21 cellular contexts compared by ENCODE assay signal in genomic region chr22:39617342-39617741, GRCh38. TPM values are rescaled to one million over a fixed set of nuclear protein-coding genes. Genes with fewer than 3 reads are reported as not detected.
DNase-seq lines count a peak whose midpoint lies in the region; ATAC-seq, FAIRE-seq and TF ChIP-seq lines count a peak whose summit lies in the region.
"Had no signal": no experiment of that assay in that cellular context is flagged by ENCODE, and none has a peak within 500 bp of the region (broad histone marks: within the 10 kb centered on the region; RNA-seq: fewer than 3 reads in every experiment).

No MANE protein-coding gene starts in this region.

- CTCF ChIA-PET in activated CD4-positive, alpha-beta memory T cell treated with anti-CD3 and anti-CD28 coated beads for 36 hours (lab: Charles Lee), result no interaction called here
- CTCF ChIA-PET in activated CD4-positive, alpha-beta memory T cell treated with anti-CD3 and anti-CD28 coated beads, Interleukin-2, amount 10 ng/mL, durations not matched to agents 7 days and 5 days (lab: Charles Lee), result no interaction called here
- CTCF ChIA-PET in GM12878 (lab: Yijun Ruan, JAX), result no interaction called here

- H3F3A ChIP-seq in GM23338 (replicated peaks; ENCODE audit: low read depth), result no peaks in the 10 kb centered on the region

- peaks cover 4% of the 10 kb centered on the region for H3K27me3 Mint-ChIP-seq in activated CD4-positive, alpha-beta memory T cell treated with anti-CD3 and anti-CD28 coated beads for 36 hours
- peaks cover 23% of the 10 kb centered on the region for H3K27me3 Mint-ChIP-seq in activated CD4-positive, alpha-beta memory T cell treated with anti-CD3 and anti-CD28 coated beads, Interleukin-2, amount 10 ng/mL, durations not matched to agents 7 days and 5 days
- H3K27me3 Mint-ChIP-seq in GM23338 (ENCODE audit: insufficient read depth, low read depth, poor library complexity), result peaks cover 9% of the 10 kb centered on the region

- TF ChIP-seq POLR2A in GM12878 (IDR thresholded peaks at IDR 0.05; ENCODE audit: low read depth, low read length) (no peak), esophagus squamous epithelium (IDR thresholded peaks at IDR 0.05) (no peak)

- H3K4me3 Mint-ChIP-seq in activated CD4-positive, alpha-beta memory T cell treated with anti-CD3 and anti-CD28 coated beads for 36 hours, result no peak overlapping the region
- H3K4me3 Mint-ChIP-seq in activated CD4-positive, alpha-beta memory T cell treated with anti-CD3 and anti-CD28 coated beads, Interleukin-2, amount 10 ng/mL, durations not matched to agents 7 days and 5 days, result no peak overlapping the region
- no peak overlapping the region for H3K4me3 Mint-ChIP-seq in GM23338
- H3K4me3 Mint-ChIP-seq: activated B cell treated with CpG ODN at 0.5 μM for 24 hours; T-helper 2 cell treated with Interferon-gamma antibody and Interleukin-4, amounts not matched to agents 5 μg/mL and 100 μg/mL, for 36 hours had no signal

- peaks cover 3% of the 10 kb centered on the region for H3K9me3 Mint-ChIP-seq in activated CD4-positive, alpha-beta memory T cell treated with anti-CD3 and anti-CD28 coated beads for 36 hours
- H3K9me3 Mint-ChIP-seq in activated CD4-positive, alpha-beta memory T cell treated with anti-CD3 and anti-CD28 coated beads, Interleukin-2, amount 10 ng/mL, durations not matched to agents 7 days and 5 days, result peaks cover 2% of the 10 kb centered on the region
- peaks cover 4% of the 10 kb centered on the region; the same call in 1 of the 3 replicates for H3K9me3 Mint-ChIP-seq in GM23338

- peak overlapping the region; percentile 17; the same call in 1 of the 2 replicates for H3K4me3 ChIP-seq in GM23338
- H3K4me3 ChIP-seq in GM12878, result no peak overlapping the region
- no peak overlapping the region for H3K4me3 ChIP-seq in pancreas
- no peak overlapping the region for H3K4me3 ChIP-seq in esophagus squamous epithelium
- H3K4me3 ChIP-seq: breast epithelium, K562 had no signal

- H4K20me1 ChIP-seq in GM23338 (replicated peaks; ENCODE audit: insufficient read depth), result no peaks in the 10 kb centered on the region
- no peaks in the 10 kb centered on the region for H4K20me1 ChIP-seq in GM12878 (ENCODE audit: control insufficient read depth, insufficient read depth)

- BruUV-seq in GM12878 (replicated peaks; lab: Mats Ljungman, UMichigan), result no TSS peak

- SMC1A ChIA-PET in GM12878 (lab: Charles Lee; ENCODE audit: uncharacterized antibody, unreplicated experiment), result no interaction called here

- peaks cover 22% of the 10 kb centered on the region for H3K4me1 Mint-ChIP-seq in activated CD4-positive, alpha-beta memory T cell treated with anti-CD3 and anti-CD28 coated beads for 36 hours (ENCODE audit: low read depth)
- H3K4me1 Mint-ChIP-seq in activated CD4-positive, alpha-beta memory T cell treated with anti-CD3 and anti-CD28 coated beads, Interleukin-2, amount 10 ng/mL, durations not matched to agents 7 days and 5 days, result peaks cover 17% of the 10 kb centered on the region
- H3K4me1 Mint-ChIP-seq in GM23338, result peaks cover 14% of the 10 kb centered on the region

- FAIRE-seq in GM12878 (lab: Jason Lieb, UNC) (no peak), pancreas (lab: Jason Lieb, UNC) (no peak)

- no peak for TF ChIP-seq EP300 in GM12878 (IDR thresholded peaks at IDR 0.05; ENCODE audit: borderline replicate concordance in 1 of 2, control insufficient read depth in 1 of 2, low read depth in 2 of 2, low read length in 2 of 2)

- H3K27me3 ChIP-seq in GM23338 (ENCODE audit: insufficient read depth) (no peaks in the 10 kb centered on the region), GM12878 (replicated peaks in 1 of 2; ENCODE audit: control insufficient read depth in 2 of 2, insufficient read depth in 2 of 2, low read length in 1 of 2) (peaks cover 0 to 2% of the 10 kb centered on the region in 2 experiments; a peak in 2 of 4 replicates), pancreas (no peaks in the 10 kb centered on the region), esophagus squamous epithelium (peaks cover 0 to 93% (median 2%) of the 10 kb centered on the region in 4 donors)

- no peak for TF ChIP-seq CTCF in GM23338 (conservative IDR thresholded peaks at IDR 0.05; ENCODE audit: low read depth in 2 of 2)
- no peak for TF ChIP-seq CTCF in GM12878 (IDR thresholded peaks at IDR 0.05 in 2 of 3, conservative IDR thresholded peaks at IDR 0.05 in 1 of 3; ENCODE audit: control insufficient read depth in 2 of 3, extremely low read depth in 1 of 3, insufficient read depth in 1 of 3, low read depth in 3 of 3, low read length in 3 of 3)
- no peak for TF ChIP-seq CTCF in pancreas (IDR thresholded peaks at IDR 0.05)
- TF ChIP-seq CTCF in esophagus squamous epithelium (IDR thresholded peaks at IDR 0.05), result no peak

- H3K27ac ChIP-seq in GM23338 (ENCODE audit: low read depth) (no peak overlapping the region), GM12878 (ENCODE audit: control insufficient read depth, insufficient read depth) (no peak overlapping the region), pancreas (no peak overlapping the region), esophagus squamous epithelium (no peak overlapping the region)
- H3K27ac ChIP-seq: breast epithelium, parathyroid adenoma had no signal

- in situ Hi-C loops in GM12878 (cut with MboI), result no loop called here

- H2AFZ ChIP-seq in GM23338, result peak overlapping the region; percentile 88
- no peak overlapping the region for H2AFZ ChIP-seq in GM12878 (ENCODE audit: control insufficient read depth, low read depth, low read length)
- H2AFZ ChIP-seq: parathyroid adenoma had no signal

- no peaks in the 10 kb centered on the region for H3K36me3 ChIP-seq in GM23338 (ENCODE audit: insufficient read depth)
- no peaks in the 10 kb centered on the region for H3K36me3 ChIP-seq in GM12878 (ENCODE audit: control insufficient read depth in 2 of 2, insufficient read depth in 2 of 2, low read length in 1 of 2)
- no peaks in the 10 kb centered on the region for H3K36me3 ChIP-seq in pancreas
- H3K36me3 ChIP-seq in esophagus squamous epithelium, result no peaks in the 10 kb centered on the region
- H3K36me3 ChIP-seq: breast epithelium had no signal

- intact Hi-C loops in activated CD4-positive, alpha-beta memory T cell treated with anti-CD3 and anti-CD28 coated beads for 36 hours (cut with micrococcal nuclease), result no loop called here
- intact Hi-C loops in GM12878 (cut with micrococcal nuclease; ENCODE audit: unreplicated experiment) (no loop called here), pancreas (cut with DNase I) (no loop called here), esophagus squamous epithelium (cut with DNase I) (no loop called here)

- POLR2A ChIA-PET in activated CD4-positive, alpha-beta memory T cell treated with anti-CD3 and anti-CD28 coated beads for 36 hours (lab: Charles Lee), result no interaction called here
- POLR2A ChIA-PET in activated CD4-positive, alpha-beta memory T cell treated with anti-CD3 and anti-CD28 coated beads, Interleukin-2, amount 10 ng/mL, durations not matched to agents 7 days and 5 days (lab: Charles Lee), result no interaction called here
- POLR2A ChIA-PET in GM12878 (lab: Charles Lee), result interaction anchor here (0.6 kb wide), 1 partner anchor 791 kb away, joined by 4 read pairs; no protein-coding TSS in a partner anchor

- H3K79me2 ChIP-seq in GM23338 (replicated peaks; ENCODE audit: insufficient read depth) (no peaks in the 10 kb centered on the region), GM12878 (ENCODE audit: control insufficient read depth, insufficient read depth, low read length) (no peaks in the 10 kb centered on the region)
- H3K79me2 ChIP-seq: parathyroid adenoma had no signal

- no peaks in the 10 kb centered on the region for H3K36me3 Mint-ChIP-seq in activated CD4-positive, alpha-beta memory T cell treated with anti-CD3 and anti-CD28 coated beads for 36 hours
- peaks cover 2% of the 10 kb centered on the region for H3K36me3 Mint-ChIP-seq in activated CD4-positive, alpha-beta memory T cell treated with anti-CD3 and anti-CD28 coated beads, Interleukin-2, amount 10 ng/mL, durations not matched to agents 7 days and 5 days (ENCODE audit: low read depth)
- H3K36me3 Mint-ChIP-seq in GM23338 (ENCODE audit: low read depth), result no peaks in the 10 kb centered on the region; the same call in 2 of the 3 replicates
- H3K36me3 Mint-ChIP-seq: CD4-positive, alpha-beta memory T cell had no signal

- H3K4me2 ChIP-seq in GM23338 (peak overlapping the region; percentile 48; the same call in 1 of the 2 replicates), GM12878 (ENCODE audit: control insufficient read depth, insufficient read depth) (no peak overlapping the region)

- H3K9ac ChIP-seq in GM12878 (ENCODE audit: control insufficient read depth, insufficient read depth, low read length), result no peak overlapping the region
- H3K9ac ChIP-seq: parathyroid adenoma had no signal

- DNase-seq in activated CD4-positive, alpha-beta memory T cell treated with anti-CD3 and anti-CD28 coated beads for 36 hours, result peak; percentile 56
- no peak for DNase-seq in activated CD4-positive, alpha-beta memory T cell treated with anti-CD3 and anti-CD28 coated beads, Interleukin-2, amount 10 ng/mL, durations not matched to agents 7 days and 5 days
- DNase-seq in GM23338 (ENCODE audit: low spot score) (peak; percentile 27), GM12878 (ENCODE audit: low read depth, low spot score) (no peak), pancreas (no peak), COR-L47 (lab: John Stamatoyannopoulos, UW) (no peak), esophagus squamous epithelium (lab: John Stamatoyannopoulos, UW) (no peak)
- DNase-seq in stimulated activated CD4-positive, alpha-beta T cell treated with anti-CD3 and anti-CD28 coated beads, Interleukin-2, amount 100 ng/mL, for 4 hours (ENCODE audit: low read depth), result peak; percentile 40
- DNase-seq: activated B cell treated with CpG ODN at 0.5 μM for 24 hours; CD4-positive, alpha-beta memory T cell; cortex of kidney; DMS79; islet precursor cell; NCI-H1694; NCI-H2227 treated with DMSO at 0.1 percent for 48 hours had no signal

- under 1% methylated on average over 12 of the region's 15 CpGs for WGBS in GM12878 (ENCODE audit: insufficient coverage, insufficient replicate concordance, low lambda C conversion rate, missing lambda C conversion rate)
- 13 to 21% methylated on average over 11 to 15 of the region's 15 CpGs for WGBS in pancreas, 2 donors
- 2 to 20% methylated on average over 8 to 9 of the region's 15 CpGs for WGBS in esophagus squamous epithelium, 2 donors

- H3K9me2 ChIP-seq in GM23338 (ENCODE audit: insufficient read depth), result no peaks in the 10 kb centered on the region

- H3K9me3 ChIP-seq in GM12878 (replicated peaks; ENCODE audit: control insufficient read depth, insufficient read depth, low read length) (no peaks in the 10 kb centered on the region), pancreas (no peaks in the 10 kb centered on the region), esophagus squamous epithelium (no peaks in the 10 kb centered on the region)
- H3K9me3 ChIP-seq: breast epithelium had no signal

- H3K27ac Mint-ChIP-seq in activated CD4-positive, alpha-beta memory T cell treated with anti-CD3 and anti-CD28 coated beads for 36 hours, result no peak overlapping the region
- no peak overlapping the region for H3K27ac Mint-ChIP-seq in activated CD4-positive, alpha-beta memory T cell treated with anti-CD3 and anti-CD28 coated beads, Interleukin-2, amount 10 ng/mL, durations not matched to agents 7 days and 5 days
- no peak overlapping the region for H3K27ac Mint-ChIP-seq in GM23338
- H3K27ac Mint-ChIP-seq: activated B cell treated with CpG ODN at 0.5 μM for 24 hours; T-helper 2 cell treated with Interferon-gamma antibody and Interleukin-4, amounts not matched to agents 5 μg/mL and 100 μg/mL, for 36 hours had no signal

- no peak for TF ChIP-seq RAD21 in GM12878 (IDR thresholded peaks at IDR 0.05; ENCODE audit: insufficient read depth, low read depth, low read length)

- RAD21 ChIA-PET in GM12878 (lab: Charles Lee; ENCODE audit: unreplicated experiment), result interaction anchor here (0.8 to 0.9 kb wide), 2 partner anchors 12 to 92 kb away, joined by 3 to 4 read pairs; no protein-coding TSS in a partner anchor

- H3K4me1 ChIP-seq in GM23338 (ENCODE audit: insufficient read depth) (no peaks in the 10 kb centered on the region), GM12878 (ENCODE audit: control insufficient read depth, insufficient read depth, low read length) (no peaks in the 10 kb centered on the region; the same call in 1 of the 2 replicates), pancreas (no peaks in the 10 kb centered on the region), esophagus squamous epithelium (peaks cover 0 to 3% (median 0%) of the 10 kb centered on the region in 3 donors)
- H3K4me1 ChIP-seq: breast epithelium, parathyroid adenoma had no signal

- ATAC-seq in GM23338 (peak; percentile 71), GM12878 (no peak), pancreas (no peak)
- ATAC-seq: K562 had no signal

RNA-seq across cellular contexts. Expression of gene CACNA1I, which starts 46.8 kb away (rescaled TPM):
- under 1 TPM; 0.36 to 0.57 TPM for total RNA-seq in activated CD4-positive, alpha-beta memory T cell treated with anti-CD3 and anti-CD28 coated beads for 36 hours
- 1 to 10 TPM; 8.7 to 8.8 TPM for total RNA-seq in activated CD4-positive, alpha-beta memory T cell treated with anti-CD3 and anti-CD28 coated beads, Interleukin-2, amount 10 ng/mL, durations not matched to agents 7 days and 5 days
- total RNA-seq in GM23338 (2014; rRNA removed; shearing (Covaris generic)), result 1.7 and 2.4 TPM in 2 replicates
- polyA plus RNA-seq in GM23338 (2016; fragmentation: Nextera tagmentation; extraction: Ambion mirVana) (0.42 and 0.47 TPM in 2 replicates), GM12878 (2011; rRNA removed) (0.01 TPM in 1 of 2 replicates, not detected in the other), GM12878 (2014; fragmentation: Illumina TruSeq; extraction: Trizol) (not detected in 2 replicates), GM12878 (2014; fragmentation: Nextera tagmentation; extraction: Ambion mirVana) (not detected), GM12878 (2014; rRNA removed) (not detected in 2 replicates), GM12878 (2016; fragmentation: Nextera tagmentation; extraction: Ambion mirVana) (not detected), pancreas (under 1 TPM; 0.15 to 0.21 TPM)
- total RNA-seq in GM12878 (2013; cell fraction: nucleolus; rRNA removed), result 0.07 and 0.10 TPM in 2 replicates
- total RNA-seq in GM12878 (2014; rRNA removed) (not detected in 2 replicates), GM12878 (2014; rRNA removed; fragmentation: Illumina TruSeq; extraction: Trizol) (not detected in 2 replicates), GM12878 (2021) (0.03 TPM in 2 replicates), pancreas (under 1 TPM; 0.04 to 0.09 (median 0.06) TPM), esophagus squamous epithelium (under 1 TPM; 0.12 to 0.38 (median 0.20) TPM)
- not detected for polyA plus RNA-seq in GM12878 (2011; ENCODE audit: low read depth)
- 0.01 TPM in 1 of 2 replicates, not detected in the other for polyA plus RNA-seq in GM12878 (2011; cell fraction: cytosol; rRNA removed)
- polyA plus RNA-seq in GM12878 (2011; cell fraction: nucleus; rRNA removed), result 0.04 and 0.06 TPM in 2 replicates
- polyA plus RNA-seq in GM12878 (2012), result not detected in 2 replicates
- polyA minus RNA-seq in GM12878 (2011; rRNA and poly(A)+ RNA removed), result under 0.01 TPM in 1 of 2 replicates, not detected in the other
- not detected in 2 replicates for polyA minus RNA-seq in GM12878 (2011; cell fraction: cytosol; rRNA and poly(A)+ RNA removed)
- polyA minus RNA-seq in GM12878 (2011; cell fraction: nucleus; rRNA and poly(A)+ RNA removed), result not detected in 2 replicates
- total RNA-seq: activated B cell treated with CpG ODN at 0.5 μM for 24 hours, fibroblast of villous mesenchyme, lung microvascular endothelial cell had no signal

Comparison
In these comparisons a context has a peak if more than half of its experiments do, and no peak if none do; other contexts are left out.
1. DNase-seq: peak in activated CD4-positive, alpha-beta memory T cell treated with anti-CD3 and anti-CD28 coated beads for 36 hours (single experiment), GM23338 (single experiment) and stimulated activated CD4-positive, alpha-beta T cell treated with anti-CD3 and anti-CD28 coated beads, Interleukin-2, amount 100 ng/mL, for 4 hours (single experiment); none in activated CD4-positive, alpha-beta memory T cell treated with anti-CD3 and anti-CD28 coated beads, Interleukin-2, amount 10 ng/mL, durations not matched to agents 7 days and 5 days (single experiment), GM12878 (single experiment), pancreas (0 of 6), COR-L47 (single experiment) and esophagus squamous epithelium (single experiment).